ENCODE assay signal across 8 cellular contexts in genomic region chr6:34145161-34146020, GRCh38. TPM values are rescaled to one million over a fixed set of nuclear protein-coding genes. Genes with fewer than 3 reads are reported as not detected.
DNase-seq lines count a peak whose midpoint lies in the region; ATAC-seq and TF ChIP-seq lines count a peak whose summit lies in the region.

No MANE protein-coding gene starts in this region.

- peak overlapping the region; percentile 23 for H3K4me3 ChIP-seq in RWPE2 (ENCODE audit: severe bottlenecking)

- POLR2A ChIA-PET in activated CD4-positive, alpha-beta T cell treated with anti-CD3 and anti-CD28 coated beads for 36 hours (lab: Charles Lee), result interaction anchor here (1.2 kb wide), 1 partner anchor 10 kb away, joined by 3 read pairs; no protein-coding TSS in a partner anchor
- POLR2A ChIA-PET in activated CD4-positive, alpha-beta T cell treated with anti-CD3 and anti-CD28 coated beads, Interleukin-2, amount 10 ng/mL, durations not matched to agents 7 days and 5 days (lab: Charles Lee), result no interaction called here

- peak; percentile 23 for ATAC-seq in activated CD4-positive, alpha-beta T cell treated with anti-CD3 and anti-CD28 coated beads for 36 hours
- peak; percentile 66 for ATAC-seq in RWPE2 (ENCODE audit: low read depth)
- ATAC-seq in stimulated activated naive B cell treated with anti-CD40 and anti-IgM and Interleukin-4, amounts not matched to agents 10 μg/mL and 1 μg/mL and 100 μg/mL, for 72 hours (replicated peaks), result peak; percentile 42 to 45
- no peak for ATAC-seq in GM19395 (IDR thresholded peaks at IDR 0.05; ENCODE audit: unreplicated experiment)

- H3K36me3 ChIP-seq in RWPE2 (ENCODE audit: low read depth), result no peaks in the 10 kb centered on the region

- TF ChIP-seq CTCF in RWPE2 (IDR thresholded peaks at IDR 0.05; ENCODE audit: poor library complexity, severe bottlenecking), result no peak

- CTCF ChIA-PET in activated CD4-positive, alpha-beta T cell treated with anti-CD3 and anti-CD28 coated beads for 36 hours (lab: Charles Lee), result interaction anchor here (0.6 to 1.4 kb wide), 5 partner anchors 9 to 941 kb away, joined by 3 to 4 read pairs (median 4); partner anchors contain the start of genes HSD17B8 and ILRUN
- CTCF ChIA-PET in activated CD4-positive, alpha-beta T cell treated with anti-CD3 and anti-CD28 coated beads, Interleukin-2, amount 10 ng/mL, durations not matched to agents 7 days and 5 days (lab: Charles Lee), result no interaction called here

- H3K27me3 Mint-ChIP-seq in activated CD4-positive, alpha-beta T cell treated with anti-CD3 and anti-CD28 coated beads for 36 hours, result peaks cover 55% of the 10 kb centered on the region
- peaks cover 61% of the 10 kb centered on the region for H3K27me3 Mint-ChIP-seq in activated CD4-positive, alpha-beta T cell treated with anti-CD3 and anti-CD28 coated beads, Interleukin-2, amount 10 ng/mL, durations not matched to agents 7 days and 5 days
- peaks cover 70 to 83% of the 10 kb centered on the region in 2 donors for H3K27me3 Mint-ChIP-seq in stimulated activated naive B cell treated with anti-CD40 and anti-IgM and Interleukin-4, amounts not matched to agents 10 μg/mL and 1 μg/mL and 100 μg/mL, for 72 hours

- H3K36me3 Mint-ChIP-seq in activated CD4-positive, alpha-beta T cell treated with anti-CD3 and anti-CD28 coated beads for 36 hours (ENCODE audit: low read depth), result no peaks in the 10 kb centered on the region
- H3K36me3 Mint-ChIP-seq in activated CD4-positive, alpha-beta T cell treated with anti-CD3 and anti-CD28 coated beads, Interleukin-2, amount 10 ng/mL, durations not matched to agents 7 days and 5 days (ENCODE audit: low read depth), result no peaks in the 10 kb centered on the region
- no peaks in the 10 kb centered on the region for H3K36me3 Mint-ChIP-seq in stimulated activated naive B cell treated with anti-CD40 and anti-IgM and Interleukin-4, amounts not matched to agents 10 μg/mL and 1 μg/mL and 100 μg/mL, for 72 hours

- no peak overlapping the region for H3K27ac Mint-ChIP-seq in activated CD4-positive, alpha-beta T cell treated with anti-CD3 and anti-CD28 coated beads for 36 hours
- no peak overlapping the region for H3K27ac Mint-ChIP-seq in activated CD4-positive, alpha-beta T cell treated with anti-CD3 and anti-CD28 coated beads, Interleukin-2, amount 10 ng/mL, durations not matched to agents 7 days and 5 days
- peak overlapping the region; percentile 6 for H3K27ac Mint-ChIP-seq in stimulated activated naive B cell treated with anti-CD40 and anti-IgM and Interleukin-4, amounts not matched to agents 10 μg/mL and 1 μg/mL and 100 μg/mL, for 72 hours

- H3K27me3 ChIP-seq in RWPE2 (ENCODE audit: insufficient read depth, poor library complexity, severe bottlenecking), result peaks cover 27% of the 10 kb centered on the region

- no peaks in the 10 kb centered on the region for H3K9me3 ChIP-seq in RWPE2 (ENCODE audit: severe bottlenecking)

- intact Hi-C loops in activated CD4-positive, alpha-beta T cell treated with anti-CD3 and anti-CD28 coated beads for 36 hours (cut with DNase I, micrococcal nuclease), result loop anchor here in 1 of 2 experiments (10.0 kb wide), 1 partner anchor 301 kb away; no protein-coding TSS in a partner anchor

- H3K9me3 Mint-ChIP-seq in activated CD4-positive, alpha-beta T cell treated with anti-CD3 and anti-CD28 coated beads for 36 hours (ENCODE audit: low read depth), result no peaks in the 10 kb centered on the region
- H3K9me3 Mint-ChIP-seq in activated CD4-positive, alpha-beta T cell treated with anti-CD3 and anti-CD28 coated beads, Interleukin-2, amount 10 ng/mL, durations not matched to agents 7 days and 5 days, result no peaks in the 10 kb centered on the region
- no peaks in the 10 kb centered on the region for H3K9me3 Mint-ChIP-seq in stimulated activated naive B cell treated with anti-CD40 and anti-IgM and Interleukin-4, amounts not matched to agents 10 μg/mL and 1 μg/mL and 100 μg/mL, for 72 hours

- H3K4me1 ChIP-seq in RWPE2 (ENCODE audit: insufficient read depth, poor library complexity, severe bottlenecking), result no peaks in the 10 kb centered on the region

- H3K4me3 Mint-ChIP-seq in activated CD4-positive, alpha-beta T cell treated with anti-CD3 and anti-CD28 coated beads for 36 hours, result peak overlapping the region; percentile 38
- no peak overlapping the region for H3K4me3 Mint-ChIP-seq in activated CD4-positive, alpha-beta T cell treated with anti-CD3 and anti-CD28 coated beads, Interleukin-2, amount 10 ng/mL, durations not matched to agents 7 days and 5 days
- H3K4me3 Mint-ChIP-seq in stimulated activated naive B cell treated with anti-CD40 and anti-IgM and Interleukin-4, amounts not matched to agents 10 μg/mL and 1 μg/mL and 100 μg/mL, for 72 hours, result peak overlapping the region; percentile 76 to 84

- H3K4me1 Mint-ChIP-seq in activated CD4-positive, alpha-beta T cell treated with anti-CD3 and anti-CD28 coated beads for 36 hours, result peaks cover 14% of the 10 kb centered on the region
- peaks cover 6% of the 10 kb centered on the region for H3K4me1 Mint-ChIP-seq in activated CD4-positive, alpha-beta T cell treated with anti-CD3 and anti-CD28 coated beads, Interleukin-2, amount 10 ng/mL, durations not matched to agents 7 days and 5 days
- H3K4me1 Mint-ChIP-seq in stimulated activated naive B cell treated with anti-CD40 and anti-IgM and Interleukin-4, amounts not matched to agents 10 μg/mL and 1 μg/mL and 100 μg/mL, for 72 hours, result peaks cover 26 to 40% of the 10 kb centered on the region in 2 donors

- H3K27ac ChIP-seq in RWPE2 (ENCODE audit: poor library complexity, severe bottlenecking), result no peak overlapping the region

- DNase-seq in activated CD4-positive, alpha-beta T cell treated with anti-CD3 and anti-CD28 coated beads for 36 hours, result peak; percentile 37
- no peak for DNase-seq in activated CD4-positive, alpha-beta T cell treated with anti-CD3 and anti-CD28 coated beads, Interleukin-2, amount 10 ng/mL, durations not matched to agents 7 days and 5 days
- DNase-seq in RWPE2 (ENCODE audit: low spot score) (peak; percentile 59), left kidney (ENCODE audit: low read depth, low spot score) (peak; percentile 80)
- peak; percentile 12 for DNase-seq in central memory CD4-positive, alpha-beta T cell
- no peak for DNase-seq in stimulated activated naive B cell treated with anti-CD40 and anti-IgM and Interleukin-4, amounts not matched to agents 10 μg/mL and 1 μg/mL and 100 μg/mL, for 72 hours
- DNase-seq in activated CD4-positive, CD25-positive, alpha-beta regulatory T cell treated with anti-CD3 and anti-CD28 coated beads, Interleukin-2, amount 50 U/mL, for 72 hours, result no peak

RNA-seq across cellular contexts. Expression of gene GRM4, which starts 0.5 kb away (rescaled TPM):
- total RNA-seq in activated CD4-positive, alpha-beta T cell treated with anti-CD3 and anti-CD28 coated beads for 36 hours, result under 1 TPM in 1 of 2 experiments, not detected in 1; 0.11 TPM
- not detected for total RNA-seq in activated CD4-positive, alpha-beta T cell treated with anti-CD3 and anti-CD28 coated beads, Interleukin-2, amount 10 ng/mL, durations not matched to agents 7 days and 5 days

Comparison
In these comparisons a context has a peak if more than half of its experiments do, and no peak if none do; other contexts are left out.
1. DNase-seq: peak in activated CD4-positive, alpha-beta T cell treated with anti-CD3 and anti-CD28 coated beads for 36 hours (single experiment), RWPE2 (single experiment), central memory CD4-positive, alpha-beta T cell (single experiment) and left kidney (single experiment); none in activated CD4-positive, alpha-beta T cell treated with anti-CD3 and anti-CD28 coated beads, Interleukin-2, amount 10 ng/mL, durations not matched to agents 7 days and 5 days (single experiment), stimulated activated naive B cell treated with anti-CD40 and anti-IgM and Interleukin-4, amounts not matched to agents 10 μg/mL and 1 μg/mL and 100 μg/mL, for 72 hours (single experiment) and activated CD4-positive, CD25-positive, alpha-beta regulatory T cell treated with anti-CD3 and anti-CD28 coated beads, Interleukin-2, amount 50 U/mL, for 72 hours (single experiment).